ENCODE assay signal across 8 cellular contexts in genomic region chr9:137621131-137621757, GRCh38. TPM values are rescaled to one million over a fixed set of nuclear protein-coding genes. Genes with fewer than 3 reads are reported as not detected.
DNase-seq lines count a peak whose midpoint lies in the region; ATAC-seq and TF ChIP-seq lines count a peak whose summit lies in the region.

No MANE protein-coding gene starts in this region.

- ATAC-seq in body of pancreas = no peak

- H3K4me1 ChIP-seq in body of pancreas = peaks cover 20% of the 10 kb centered on the region

- no peak overlapping the region for H3K4me3 ChIP-seq in body of pancreas

- H3K36me3 ChIP-seq in body of pancreas (replicated peaks in 1 of 2; ENCODE audit: insufficient read depth in 1 of 2, low read depth in 2 of 2) = no peaks in the 10 kb centered on the region

- H3K9me3 Mint-ChIP-seq in nephron = no peaks in the 10 kb centered on the region

- whole genome bisulfite sequencing in body of pancreas, 2 donors = 63 to 65% methylated on average over 6 of the region's 6 CpGs

- no peaks in the 10 kb centered on the region for H3K27me3 Mint-ChIP-seq in nephron (ENCODE audit: low read depth)

- H3K4me3 Mint-ChIP-seq in nephron = peak overlapping the region; percentile 62 to 89 (median 74)

- no peak for TF ChIP-seq POLR2A in body of pancreas (IDR thresholded peaks at IDR 0.05)

- peaks cover 15% of the 10 kb centered on the region for H3K36me3 Mint-ChIP-seq in nephron (ENCODE audit: low read depth)

- H3K4me1 Mint-ChIP-seq in nephron = peaks cover 36% of the 10 kb centered on the region

- peak in 4 of 7 experiments; percentile 10 to 38 (median 27) for TF ChIP-seq CTCF in body of pancreas (IDR thresholded peaks at IDR 0.05)
- peak; percentile 39 to 47 (median 40) for TF ChIP-seq CTCF in nephron (IDR thresholded peaks at IDR 0.05; ENCODE audit: unreplicated experiment in 3 of 3)

- H3K9me3 ChIP-seq in body of pancreas = no peaks in the 10 kb centered on the region

- H3K27ac ChIP-seq in body of pancreas = no peak overlapping the region

- intact Hi-C loops in body of pancreas (cut with DNase I) = no loop called here

- DNase-seq in DMS53 (lab: John Stamatoyannopoulos, UW) (peak; percentile 58), DMS53 treated with DMSO at 0.1 percent for 48 hours (lab: John Stamatoyannopoulos, UW; ENCODE audit: unreplicated experiment) (no peak), LHCN-M2 (ENCODE audit: low read depth) (peak; percentile 50), body of pancreas (no peak), DMS153 treated with DMSO at 0.1 percent for 48 hours (lab: John Stamatoyannopoulos, UW; ENCODE audit: unreplicated experiment) (no peak), LoVo (ENCODE audit: low spot score) (no peak), D341Med (ENCODE audit: low spot score) (no peak)

- H3K27me3 ChIP-seq in body of pancreas = no peaks in the 10 kb centered on the region

- peak overlapping the region; percentile 47 to 56 (median 54) for H3K27ac Mint-ChIP-seq in nephron

RNA-seq across cellular contexts. Expression of gene EHMT1, which starts 2.4 kb away (rescaled TPM):
- total RNA-seq in LHCN-M2 (2014; rRNA removed) (34.8 and 43.5 TPM in 2 replicates), body of pancreas (10 to 100 TPM; 41.0 to 65.9 TPM)
- 24.9 TPM for polyA plus RNA-seq in LHCN-M2 (2012)

RNA-seq across cellular contexts. Expression of gene ARRDC1, which starts 15.8 kb away (rescaled TPM):
- total RNA-seq in LHCN-M2 (2014; rRNA removed) (13.6 and 16.4 TPM in 2 replicates), body of pancreas (10 to 100 TPM; 78.1 to 93.6 TPM)
- 21.0 TPM for polyA plus RNA-seq in LHCN-M2 (2012)

RNA-seq across cellular contexts. Expression of gene ZMYND19, which starts 30.9 kb away (rescaled TPM):
- total RNA-seq in LHCN-M2 (2014; rRNA removed) = 36.1 and 38.5 TPM in 2 replicates
- polyA plus RNA-seq in LHCN-M2 (2012) = 26.3 TPM
- total RNA-seq in body of pancreas = 1 to 10 TPM; 6.6 to 8.8 TPM

RNA-seq across cellular contexts. Expression of gene DPH7, which starts 42.5 kb away (rescaled TPM):
- total RNA-seq in LHCN-M2 (2014; rRNA removed) = 26.4 and 36.6 TPM in 2 replicates
- 13.7 TPM for polyA plus RNA-seq in LHCN-M2 (2012)
- 10 to 100 TPM; 44.4 to 46.5 TPM for total RNA-seq in body of pancreas

Comparison
In these comparisons a context has a peak if more than half of its experiments do, and no peak if none do; other contexts are left out.
1. DNase-seq: peak in DMS53 (single experiment) and LHCN-M2 (single experiment); none in DMS53 treated with DMSO at 0.1 percent for 48 hours (single experiment), body of pancreas (0 of 4), DMS153 treated with DMSO at 0.1 percent for 48 hours (single experiment), LoVo (single experiment) and D341Med (single experiment).